In genomic region chr7:13201628-13202027, GRCh38 we compare ENCODE assay signal across 23 cellular contexts.
"Had no signal": no experiment of that assay in that cellular context is flagged by ENCODE, and none has a peak within 500 bp of the region (broad histone marks: within the 10 kb centered on the region; RNA-seq: fewer than 3 reads in every experiment).

No MANE protein-coding gene starts in this region.

- H3K27me3 Mint-ChIP-seq: stimulated activated naive B cell treated with anti-CD40 and anti-IgM and Interleukin-4, amounts not matched to agents 10 μg/mL and 1 μg/mL and 100 μg/mL, for 72 hours had no signal

- H3K27ac ChIP-seq: dorsolateral prefrontal cortex, heart left ventricle, ovary, right atrium auricular region, sigmoid colon, skin epidermis, stomach, thoracic aorta, transverse colon had no signal

- H3K4me1 Mint-ChIP-seq: natural killer cell had no signal

- ATAC-seq: esophagus mucosa; heart left ventricle; mucosa of descending colon; natural killer cell; stimulated activated naive B cell treated with anti-CD40 and anti-IgM and Interleukin-4, amounts not matched to agents 10 μg/mL and 1 μg/mL and 100 μg/mL, for 72 hours had no signal

- H3K36me3 Mint-ChIP-seq: natural killer cell; stimulated activated naive B cell treated with anti-CD40 and anti-IgM and Interleukin-4, amounts not matched to agents 10 μg/mL and 1 μg/mL and 100 μg/mL, for 72 hours had no signal

- DNase-seq: cortex of kidney; dorsolateral prefrontal cortex; effector memory CD4-positive, alpha-beta T cell; heart left ventricle; hippocampal formation; kidney glomerular epithelial cell; mammary epithelial cell; mucosa of descending colon; natural killer cell; nucleus accumbens; ovary; sigmoid colon; stimulated activated CD4-positive, alpha-beta T cell treated with anti-CD3 and anti-CD28 coated beads, Interleukin-2, amount 100 ng/mL, for 24 hours; stimulated activated CD4-positive, alpha-beta T cell treated with anti-CD3 and anti-CD28 coated beads, Interleukin-4, amount 100 ng/mL, for 4 hours; stimulated activated naive B cell treated with anti-CD40 and anti-IgM and Interleukin-4, amounts not matched to agents 10 μg/mL and 1 μg/mL and 100 μg/mL, for 72 hours; stomach; substantia nigra; transverse colon had no signal

- H3K4me3 Mint-ChIP-seq: natural killer cell; neural crest cell; stimulated activated naive B cell treated with anti-CD40 and anti-IgM and Interleukin-4, amounts not matched to agents 10 μg/mL and 1 μg/mL and 100 μg/mL, for 72 hours had no signal

- H3K27ac Mint-ChIP-seq: natural killer cell; stimulated activated naive B cell treated with anti-CD40 and anti-IgM and Interleukin-4, amounts not matched to agents 10 μg/mL and 1 μg/mL and 100 μg/mL, for 72 hours had no signal
